In the genomic region with DNA sequence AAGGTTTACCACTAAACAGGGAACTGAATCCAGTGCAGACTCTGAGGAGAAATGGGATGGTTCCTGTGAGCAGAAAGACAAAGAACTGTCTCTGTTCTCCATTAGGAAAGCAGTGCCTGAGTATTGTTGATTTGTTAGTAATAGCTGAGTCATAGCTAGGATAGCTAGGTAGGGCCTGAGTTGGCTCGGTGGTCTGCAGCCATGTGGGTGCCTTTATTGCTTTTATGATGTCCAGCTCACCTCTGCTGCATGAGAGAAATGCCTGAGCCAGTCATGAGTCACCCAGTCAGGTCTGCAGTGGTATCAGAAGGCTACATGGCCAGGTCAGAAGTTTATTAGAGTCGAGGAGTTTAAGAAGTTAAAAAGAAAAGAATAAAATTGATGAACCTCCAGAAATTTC, we compare ENCODE assay signal across 2 cellular contexts.
A peak's percentile ranks its signal among the peaks of the same experiment; 100 is the strongest.
TF ChIP-seq lines count a peak whose summit lies in the region.

No MANE protein-coding gene starts in this region.

TF ChIP-seq in HCT116, 20 proteins besides CTCF, POLR2A, EP300 and RAD21:
- TF ChIP-seq ZNF274 (IDR thresholded peaks at IDR 0.05; ENCODE audit: low read depth, low read length) (no peak), CEBPB (IDR thresholded peaks at IDR 0.05; ENCODE audit: low read depth) (peak; percentile 54), SP1 (IDR thresholded peaks at IDR 0.05; ENCODE audit: low read depth) (peak; percentile 90), EZH2phosphoT487 (IDR thresholded peaks at IDR 0.05; ENCODE audit: borderline replicate concordance) (no peak), POLR2AphosphoS5 (IDR thresholded peaks at IDR 0.05; ENCODE audit: low read depth, low read length) (peak; percentile 60; the same call in 1 of the 2 replicates), ELF1 (IDR thresholded peaks at IDR 0.05; ENCODE audit: borderline replicate concordance, low read depth) (no peak), SRF (IDR thresholded peaks at IDR 0.05; ENCODE audit: low read depth) (peak; percentile 71), TCF7L2 (IDR thresholded peaks at IDR 0.05; ENCODE audit: borderline replicate concordance, extremely low read depth, insufficient read depth, insufficient read length) (no peak), YY1 (IDR thresholded peaks at IDR 0.05; ENCODE audit: extremely low read depth, insufficient replicate concordance, low read depth, low read length) (peak; percentile 38), SIN3A (IDR thresholded peaks at IDR 0.05; ENCODE audit: low read depth) (no peak), FOSL1 (IDR thresholded peaks at IDR 0.05; ENCODE audit: low read depth) (peak; percentile 97), EZH2 (IDR thresholded peaks at IDR 0.05) (no peak), EGR1 (IDR thresholded peaks at IDR 0.05; ENCODE audit: low read depth) (no peak), CBX3 (IDR thresholded peaks at IDR 0.05; ENCODE audit: low read depth) (peak; percentile 95), JUND (IDR thresholded peaks at IDR 0.05) (peak; percentile 95), ZFX (IDR thresholded peaks at IDR 0.05) (no peak)
- TF ChIP-seq, protein P1, sequence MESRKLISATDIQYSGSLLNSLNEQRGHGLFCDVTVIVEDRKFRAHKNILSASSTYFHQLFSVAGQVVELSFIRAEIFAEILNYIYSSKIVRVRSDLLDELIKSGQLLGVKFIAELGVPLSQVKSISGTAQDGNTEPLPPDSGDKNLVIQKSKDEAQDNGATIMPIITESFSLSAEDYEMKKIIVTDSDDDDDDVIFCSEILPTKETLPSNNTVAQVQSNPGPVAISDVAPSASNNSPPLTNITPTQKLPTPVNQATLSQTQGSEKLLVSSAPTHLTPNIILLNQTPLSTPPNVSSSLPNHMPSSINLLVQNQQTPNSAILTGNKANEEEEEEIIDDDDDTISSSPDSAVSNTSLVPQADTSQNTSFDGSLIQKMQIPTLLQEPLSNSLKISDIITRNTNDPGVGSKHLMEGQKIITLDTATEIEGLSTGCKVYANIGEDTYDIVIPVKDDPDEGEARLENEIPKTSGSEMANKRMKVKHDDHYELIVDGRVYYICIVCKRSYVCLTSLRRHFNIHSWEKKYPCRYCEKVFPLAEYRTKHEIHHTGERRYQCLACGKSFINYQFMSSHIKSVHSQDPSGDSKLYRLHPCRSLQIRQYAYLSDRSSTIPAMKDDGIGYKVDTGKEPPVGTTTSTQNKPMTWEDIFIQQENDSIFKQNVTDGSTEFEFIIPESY (IDR thresholded peaks at IDR 0.05; ENCODE audit: extremely low read depth, insufficient replicate concordance, low read length) = peak; percentile 33
- TF ChIP-seq, protein P2, sequence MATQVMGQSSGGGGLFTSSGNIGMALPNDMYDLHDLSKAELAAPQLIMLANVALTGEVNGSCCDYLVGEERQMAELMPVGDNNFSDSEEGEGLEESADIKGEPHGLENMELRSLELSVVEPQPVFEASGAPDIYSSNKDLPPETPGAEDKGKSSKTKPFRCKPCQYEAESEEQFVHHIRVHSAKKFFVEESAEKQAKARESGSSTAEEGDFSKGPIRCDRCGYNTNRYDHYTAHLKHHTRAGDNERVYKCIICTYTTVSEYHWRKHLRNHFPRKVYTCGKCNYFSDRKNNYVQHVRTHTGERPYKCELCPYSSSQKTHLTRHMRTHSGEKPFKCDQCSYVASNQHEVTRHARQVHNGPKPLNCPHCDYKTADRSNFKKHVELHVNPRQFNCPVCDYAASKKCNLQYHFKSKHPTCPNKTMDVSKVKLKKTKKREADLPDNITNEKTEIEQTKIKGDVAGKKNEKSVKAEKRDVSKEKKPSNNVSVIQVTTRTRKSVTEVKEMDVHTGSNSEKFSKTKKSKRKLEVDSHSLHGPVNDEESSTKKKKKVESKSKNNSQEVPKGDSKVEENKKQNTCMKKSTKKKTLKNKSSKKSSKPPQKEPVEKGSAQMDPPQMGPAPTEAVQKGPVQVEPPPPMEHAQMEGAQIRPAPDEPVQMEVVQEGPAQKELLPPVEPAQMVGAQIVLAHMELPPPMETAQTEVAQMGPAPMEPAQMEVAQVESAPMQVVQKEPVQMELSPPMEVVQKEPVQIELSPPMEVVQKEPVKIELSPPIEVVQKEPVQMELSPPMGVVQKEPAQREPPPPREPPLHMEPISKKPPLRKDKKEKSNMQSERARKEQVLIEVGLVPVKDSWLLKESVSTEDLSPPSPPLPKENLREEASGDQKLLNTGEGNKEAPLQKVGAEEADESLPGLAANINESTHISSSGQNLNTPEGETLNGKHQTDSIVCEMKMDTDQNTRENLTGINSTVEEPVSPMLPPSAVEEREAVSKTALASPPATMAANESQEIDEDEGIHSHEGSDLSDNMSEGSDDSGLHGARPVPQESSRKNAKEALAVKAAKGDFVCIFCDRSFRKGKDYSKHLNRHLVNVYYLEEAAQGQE (IDR thresholded peaks at IDR 0.05; ENCODE audit: low read depth) = no peak
- TF ChIP-seq, protein P3, sequence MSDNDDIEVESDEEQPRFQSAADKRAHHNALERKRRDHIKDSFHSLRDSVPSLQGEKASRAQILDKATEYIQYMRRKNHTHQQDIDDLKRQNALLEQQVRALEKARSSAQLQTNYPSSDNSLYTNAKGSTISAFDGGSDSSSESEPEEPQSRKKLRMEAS (IDR thresholded peaks at IDR 0.05) = peak; percentile 91
- TF ChIP-seq, protein P4, sequence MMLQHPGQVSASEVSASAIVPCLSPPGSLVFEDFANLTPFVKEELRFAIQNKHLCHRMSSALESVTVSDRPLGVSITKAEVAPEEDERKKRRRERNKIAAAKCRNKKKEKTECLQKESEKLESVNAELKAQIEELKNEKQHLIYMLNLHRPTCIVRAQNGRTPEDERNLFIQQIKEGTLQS (IDR thresholded peaks at IDR 0.05) = no peak

TF ChIP-seq in H1, 55 proteins besides CTCF, POLR2A, EP300 and RAD21:
- TF ChIP-seq SRF (IDR thresholded peaks at IDR 0.05; ENCODE audit: low read depth, low read length) = no peak
- no peak for TF ChIP-seq CBX5 (IDR thresholded peaks at IDR 0.05; ENCODE audit: low read depth, low read length)
- TF ChIP-seq, protein P5, sequence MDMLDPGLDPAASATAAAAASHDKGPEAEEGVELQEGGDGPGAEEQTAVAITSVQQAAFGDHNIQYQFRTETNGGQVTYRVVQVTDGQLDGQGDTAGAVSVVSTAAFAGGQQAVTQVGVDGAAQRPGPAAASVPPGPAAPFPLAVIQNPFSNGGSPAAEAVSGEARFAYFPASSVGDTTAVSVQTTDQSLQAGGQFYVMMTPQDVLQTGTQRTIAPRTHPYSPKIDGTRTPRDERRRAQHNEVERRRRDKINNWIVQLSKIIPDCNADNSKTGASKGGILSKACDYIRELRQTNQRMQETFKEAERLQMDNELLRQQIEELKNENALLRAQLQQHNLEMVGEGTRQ (IDR thresholded peaks at IDR 0.05; ENCODE audit: low read length) = no peak
- no peak for TF ChIP-seq CHD7 (IDR thresholded peaks at IDR 0.05; ENCODE audit: insufficient replicate concordance, low read length)
- no peak for TF ChIP-seq JUND (IDR thresholded peaks at IDR 0.05; ENCODE audit: low read length)
- TF ChIP-seq CREB1 (IDR thresholded peaks at IDR 0.05) = no peak
- no peak for TF ChIP-seq KDM4A (IDR thresholded peaks at IDR 0.05; ENCODE audit: low read depth, low read length, severe bottlenecking)
- TF ChIP-seq CHD1 (IDR thresholded peaks at IDR 0.05; ENCODE audit: low read depth, low read length) = no peak
- no peak for TF ChIP-seq CTBP2 (IDR thresholded peaks at IDR 0.05; ENCODE audit: borderline replicate concordance, insufficient read depth, insufficient read length, low read length)
- no peak for TF ChIP-seq KDM1A (IDR thresholded peaks at IDR 0.05; ENCODE audit: borderline replicate concordance, low read length)
- TF ChIP-seq, protein P6, sequence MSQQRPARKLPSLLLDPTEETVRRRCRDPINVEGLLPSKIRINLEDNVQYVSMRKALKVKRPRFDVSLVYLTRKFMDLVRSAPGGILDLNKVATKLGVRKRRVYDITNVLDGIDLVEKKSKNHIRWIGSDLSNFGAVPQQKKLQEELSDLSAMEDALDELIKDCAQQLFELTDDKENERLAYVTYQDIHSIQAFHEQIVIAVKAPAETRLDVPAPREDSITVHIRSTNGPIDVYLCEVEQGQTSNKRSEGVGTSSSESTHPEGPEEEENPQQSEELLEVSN (IDR thresholded peaks at IDR 0.05) = no peak
- no peak for TF ChIP-seq TAF1 (IDR thresholded peaks at IDR 0.05; ENCODE audit: low read depth, low read length)
- TF ChIP-seq ASH2L (IDR thresholded peaks at IDR 0.05; ENCODE audit: low read length) = no peak
- no peak for TF ChIP-seq PHF8 (conservative IDR thresholded peaks at IDR 0.05; ENCODE audit: low read depth, low read length)
